Comparison of ENCODE assay signal across 8 cellular contexts in genomic region chr9:69174645-69175487, GRCh38.
DNase-seq lines count a peak whose midpoint lies in the region; ATAC-seq and TF ChIP-seq lines count a peak whose summit lies in the region.

No MANE protein-coding gene starts in this region.

- H3K4me3 ChIP-seq in HL-60 (replicated peaks; ENCODE audit: insufficient read depth, low read length), result peak overlapping the region; percentile 75
- peak overlapping the region; percentile 93 to 96 for H3K4me3 ChIP-seq in stomach smooth muscle (ENCODE audit: low read length in 2 of 2)

- H3K27ac ChIP-seq in HL-60 (replicated peaks) (peak overlapping the region; percentile 67), stomach smooth muscle (ENCODE audit: low read length) (peak overlapping the region; percentile 87)

- H3K27me3 Mint-ChIP-seq in effector memory CD8-positive, alpha-beta T cell, result peaks cover 15 to 45% of the 10 kb centered on the region in 2 donors
- peaks cover 26% of the 10 kb centered on the region for H3K27me3 Mint-ChIP-seq in memory B cell

- peaks cover 7% of the 10 kb centered on the region for H3K36me3 Mint-ChIP-seq in effector memory CD8-positive, alpha-beta T cell (ENCODE audit: insufficient read depth)
- no peaks in the 10 kb centered on the region for H3K36me3 Mint-ChIP-seq in memory B cell

- TF ChIP-seq CTCF in GM10266 (IDR thresholded peaks at IDR 0.05; ENCODE audit: control insufficient read depth, insufficient read depth, low read depth, missing control alignments) (no peak), HL-60 (IDR thresholded peaks at IDR 0.05; ENCODE audit: insufficient read depth, low read length) (no peak)

- H3K36me3 ChIP-seq in stomach smooth muscle (ENCODE audit: control insufficient read depth in 2 of 2, insufficient read depth in 2 of 2, low read length in 2 of 2), result no peaks in the 10 kb centered on the region

- H3K27me3 ChIP-seq in HL-60 (ENCODE audit: insufficient read depth, poor library complexity, severe bottlenecking), result no peaks in the 10 kb centered on the region
- no peaks in the 10 kb centered on the region for H3K27me3 ChIP-seq in stomach smooth muscle (ENCODE audit: control insufficient read depth in 1 of 2, insufficient read depth in 2 of 2, low read length in 2 of 2)

- peak; percentile 79 for DNase-seq in GM10266 (ENCODE audit: extremely low spot score)
- DNase-seq in HL-60 (ENCODE audit: low read depth in 1 of 2, low spot score in 1 of 2), result peak in 1 of 2 experiments; percentile 15
- peak; percentile 60 for DNase-seq in T1000 (lab: John Stamatoyannopoulos, UW)
- DNase-seq in effector memory CD8-positive, alpha-beta T cell, result no peak
- DNase-seq in memory B cell (ENCODE audit: low spot score in 2 of 2), result peak in 1 of 2 donors; percentile 12
- DNase-seq in cerebellar nuclear complex (lab: John Stamatoyannopoulos, UW), result no peak

- H3K9ac ChIP-seq in stomach smooth muscle (ENCODE audit: low read length in 2 of 2), result peak overlapping the region; percentile 76 to 78

- ATAC-seq in GM21447 (IDR thresholded peaks at IDR 0.05; ENCODE audit: unreplicated experiment) (peak; percentile 59), memory B cell (ENCODE audit: low read depth) (peak; percentile 65)
- peak; percentile 23 for ATAC-seq in effector memory CD8-positive, alpha-beta T cell (replicated peaks)

- H3K9me3 Mint-ChIP-seq in effector memory CD8-positive, alpha-beta T cell, result no peaks in the 10 kb centered on the region
- H3K9me3 Mint-ChIP-seq in memory B cell, result no peaks in the 10 kb centered on the region

- peaks cover 14 to 17% of the 10 kb centered on the region in 2 donors for H3K4me1 Mint-ChIP-seq in effector memory CD8-positive, alpha-beta T cell (ENCODE audit: low read depth in 2 of 2)
- peaks cover 22% of the 10 kb centered on the region for H3K4me1 Mint-ChIP-seq in memory B cell

- H3K4me1 ChIP-seq in stomach smooth muscle (ENCODE audit: control insufficient read depth, insufficient read depth, low read length), result peaks cover 39% of the 10 kb centered on the region

- no peaks in the 10 kb centered on the region for H3K9me3 ChIP-seq in stomach smooth muscle (ENCODE audit: control insufficient read depth in 2 of 2, low read length in 2 of 2)

- peak overlapping the region; percentile 80 to 82 for H3K4me3 Mint-ChIP-seq in effector memory CD8-positive, alpha-beta T cell
- H3K4me3 Mint-ChIP-seq in memory B cell, result peak overlapping the region; percentile 81

- no peak overlapping the region for H3K27ac Mint-ChIP-seq in effector memory CD8-positive, alpha-beta T cell
- no peak overlapping the region for H3K27ac Mint-ChIP-seq in memory B cell

Comparison
In these comparisons a context has a peak if more than half of its experiments do, and no peak if none do; other contexts are left out.
1. DNase-seq: peak in GM10266 (single experiment) and T1000 (single experiment); none in effector memory CD8-positive, alpha-beta T cell (0 of 3) and cerebellar nuclear complex (0 of 2).
2. Peak in every context shown above with its lines, with median percentiles within 50 percentile points of each other: ATAC-seq.